ENCODE assay signal across 11 cellular contexts in the genomic region with DNA sequence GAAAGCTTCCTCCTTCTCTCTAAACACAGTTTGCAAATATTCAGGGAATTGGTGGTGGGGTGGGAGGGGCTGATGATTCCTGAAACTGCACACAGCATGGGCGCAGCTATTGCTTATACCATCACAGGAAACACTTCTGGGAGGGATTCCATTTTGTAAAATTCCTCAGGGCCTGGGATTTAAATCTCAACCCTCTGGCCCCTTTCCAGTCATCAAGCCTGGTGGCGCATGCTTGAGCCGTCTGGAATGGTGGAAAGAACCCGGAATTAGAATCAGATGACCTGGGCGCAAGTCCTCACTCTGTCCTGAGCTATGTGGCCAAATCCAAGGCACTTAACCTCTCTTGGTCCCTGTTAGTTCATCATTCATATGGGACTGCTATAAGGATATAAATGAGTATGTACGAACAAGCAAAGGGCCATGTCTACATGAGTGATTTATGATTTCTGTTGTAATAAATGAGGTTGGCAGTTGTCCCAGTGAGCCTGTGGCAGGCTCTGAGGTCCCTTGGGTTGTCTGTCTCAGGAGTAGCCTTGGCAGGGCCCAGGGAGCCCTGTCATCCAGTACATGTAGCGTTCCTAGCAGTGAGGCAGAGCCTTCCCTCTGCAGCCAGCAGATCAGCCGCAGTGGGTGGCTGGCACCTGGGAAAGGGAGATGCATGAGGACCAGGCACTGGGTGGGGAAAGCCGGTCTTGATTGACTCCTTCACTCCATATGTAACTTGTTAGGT.
DNase-seq lines count a peak whose midpoint lies in the region; ATAC-seq and TF ChIP-seq lines count a peak whose summit lies in the region.
"Had no signal": no experiment of that assay in that cellular context is flagged by ENCODE, and none has a peak within 500 bp of the region (broad histone marks: within the 10 kb centered on the region; RNA-seq: fewer than 3 reads in every experiment).

No MANE protein-coding gene starts in this region.

- TF ChIP-seq CTCF in chondrocyte (IDR thresholded peaks at IDR 0.05): no peak
- no peak for TF ChIP-seq CTCF in lower lobe of right lung (IDR thresholded peaks at IDR 0.05)
- no peak for TF ChIP-seq CTCF in Peyer's patch (IDR thresholded peaks at IDR 0.05)

- H3K9me3 Mint-ChIP-seq in activated naive CD4-positive, alpha-beta T cell treated with anti-CD3 and anti-CD28 coated beads, Interleukin-2, amount 50 U/mL, for 24 hours: no peaks in the 10 kb centered on the region
- no peaks in the 10 kb centered on the region for H3K9me3 Mint-ChIP-seq in chondrocyte (ENCODE audit: low read depth)
- H3K9me3 Mint-ChIP-seq: T-helper 2 cell treated with Interferon-gamma antibody and Interleukin-4, amounts not matched to agents 5 μg/mL and 100 μg/mL, for 36 hours had no signal

- intact Hi-C loops in lower lobe of right lung (cut with DNase I) (no loop called here), aorta (cut with DNase I) (loop anchor here in 1 of 2 donors (5.0 to 10.0 kb wide), 2 partner anchors 54 to 109 kb away; no protein-coding TSS in a partner anchor)

- DNase-seq in activated naive CD4-positive, alpha-beta T cell (lab: John Stamatoyannopoulos, UW): no peak
- DNase-seq in chondrocyte (ENCODE audit: low spot score) (no peak), lower lobe of right lung (no peak), aorta (peak; percentile 76 to 84), Peyer's patch (no peak)
- DNase-seq: activated CD8-positive, alpha-beta memory T cell treated with anti-CD3 and anti-CD28 coated beads, Interleukin-2, amount 10 ng/mL, durations not matched to agents 7 days and 5 days; amniotic stem cell had no signal

- H3K27ac Mint-ChIP-seq in activated naive CD4-positive, alpha-beta T cell treated with anti-CD3 and anti-CD28 coated beads, Interleukin-2, amount 50 U/mL, for 24 hours: peak overlapping the region; percentile 59
- H3K27ac Mint-ChIP-seq in chondrocyte (ENCODE audit: unreplicated experiment): peak overlapping the region; percentile 89
- H3K27ac Mint-ChIP-seq: activated CD8-positive, alpha-beta memory T cell treated with anti-CD3 and anti-CD28 coated beads, Interleukin-2, amount 10 ng/mL, durations not matched to agents 7 days and 5 days; T-helper 2 cell treated with Interferon-gamma antibody and Interleukin-4, amounts not matched to agents 5 μg/mL and 100 μg/mL, for 36 hours had no signal

- no peaks in the 10 kb centered on the region for H3K27me3 Mint-ChIP-seq in activated naive CD4-positive, alpha-beta T cell treated with anti-CD3 and anti-CD28 coated beads, Interleukin-2, amount 50 U/mL, for 24 hours
- no peaks in the 10 kb centered on the region for H3K27me3 Mint-ChIP-seq in chondrocyte (ENCODE audit: low read depth)

- no peaks in the 10 kb centered on the region for H3K9me3 ChIP-seq in lower lobe of right lung
- no peaks in the 10 kb centered on the region for H3K9me3 ChIP-seq in aorta (ENCODE audit: control insufficient read depth, low read length)
- H3K9me3 ChIP-seq in Peyer's patch: no peaks in the 10 kb centered on the region

- 11 to 14% methylated on average over 9 of the region's 9 CpGs for WGBS in aorta, 2 donors

- peaks cover 5% of the 10 kb centered on the region for H3K36me3 Mint-ChIP-seq in activated naive CD4-positive, alpha-beta T cell treated with anti-CD3 and anti-CD28 coated beads, Interleukin-2, amount 50 U/mL, for 24 hours
- no peaks in the 10 kb centered on the region for H3K36me3 Mint-ChIP-seq in chondrocyte (ENCODE audit: low read depth)

- peaks cover 23% of the 10 kb centered on the region for H3K4me1 ChIP-seq in lower lobe of right lung
- H3K4me1 ChIP-seq in aorta (ENCODE audit: control insufficient read depth in 1 of 2, insufficient read depth in 2 of 2, low read length in 2 of 2): no peaks in the 10 kb centered on the region
- peaks cover 0 to 11% (median 0%) of the 10 kb centered on the region in 4 donors for H3K4me1 ChIP-seq in Peyer's patch

- H3K27ac ChIP-seq in lower lobe of right lung: peak overlapping the region; percentile 4
- H3K27ac ChIP-seq in aorta (ENCODE audit: low read depth in 1 of 2, low read length in 2 of 2): peak overlapping the region in 1 of 2 donors; percentile 85
- peak overlapping the region in 2 of 4 donors; percentile 44 to 48 for H3K27ac ChIP-seq in Peyer's patch

- no peak overlapping the region for H3K4me3 Mint-ChIP-seq in activated naive CD4-positive, alpha-beta T cell treated with anti-CD3 and anti-CD28 coated beads, Interleukin-2, amount 50 U/mL, for 24 hours
- no peak overlapping the region for H3K4me3 Mint-ChIP-seq in chondrocyte (ENCODE audit: unreplicated experiment)
- H3K4me3 Mint-ChIP-seq: activated CD8-positive, alpha-beta memory T cell treated with anti-CD3 and anti-CD28 coated beads, Interleukin-2, amount 10 ng/mL, durations not matched to agents 7 days and 5 days; T-helper 2 cell treated with Interferon-gamma antibody and Interleukin-4, amounts not matched to agents 5 μg/mL and 100 μg/mL, for 36 hours had no signal

- no peak overlapping the region for H3K4me3 ChIP-seq in lower lobe of right lung
- H3K4me3 ChIP-seq in aorta (ENCODE audit: low read length in 2 of 2): no peak overlapping the region
- no peak overlapping the region for H3K4me3 ChIP-seq in Peyer's patch

- H3K27me3 ChIP-seq in lower lobe of right lung (ENCODE audit: low read depth) (no peaks in the 10 kb centered on the region), aorta (ENCODE audit: control insufficient read depth in 1 of 2, insufficient read depth in 2 of 2, low read length in 1 of 2) (no peaks in the 10 kb centered on the region), Peyer's patch (no peaks in the 10 kb centered on the region)

- H3K36me3 ChIP-seq in lower lobe of right lung (no peaks in the 10 kb centered on the region), aorta (ENCODE audit: control insufficient read depth in 1 of 2, insufficient read depth in 2 of 2, low read length in 1 of 2) (no peaks in the 10 kb centered on the region), Peyer's patch (no peaks in the 10 kb centered on the region)

- ATAC-seq in lower lobe of right lung (no peak), aorta (ENCODE audit: low FRiP score) (peak; percentile 64), GM21367 (IDR thresholded peaks at IDR 0.05; ENCODE audit: unreplicated experiment) (no peak), GM21360 (IDR thresholded peaks at IDR 0.05; ENCODE audit: unreplicated experiment) (no peak)
- ATAC-seq: activated CD8-positive, alpha-beta memory T cell treated with anti-CD3 and anti-CD28 coated beads, Interleukin-2, amount 10 ng/mL, durations not matched to agents 7 days and 5 days had no signal

- no peak for TF ChIP-seq POLR2A in Peyer's patch (IDR thresholded peaks at IDR 0.05)

- peaks cover 54% of the 10 kb centered on the region for H3K4me1 Mint-ChIP-seq in activated naive CD4-positive, alpha-beta T cell treated with anti-CD3 and anti-CD28 coated beads, Interleukin-2, amount 50 U/mL, for 24 hours
- H3K4me1 Mint-ChIP-seq in chondrocyte (ENCODE audit: low read depth): peaks cover 27% of the 10 kb centered on the region

Comparison
In these comparisons a context has a peak if more than half of its experiments do, and no peak if none do; other contexts are left out.
1. DNase-seq: peak in aorta (2 of 2); none in activated naive CD4-positive, alpha-beta T cell (0 of 4), chondrocyte (single experiment), lower lobe of right lung (single experiment) and Peyer's patch (0 of 3).